Comparison of ENCODE assay signal across 9 cellular contexts in the genomic region with DNA sequence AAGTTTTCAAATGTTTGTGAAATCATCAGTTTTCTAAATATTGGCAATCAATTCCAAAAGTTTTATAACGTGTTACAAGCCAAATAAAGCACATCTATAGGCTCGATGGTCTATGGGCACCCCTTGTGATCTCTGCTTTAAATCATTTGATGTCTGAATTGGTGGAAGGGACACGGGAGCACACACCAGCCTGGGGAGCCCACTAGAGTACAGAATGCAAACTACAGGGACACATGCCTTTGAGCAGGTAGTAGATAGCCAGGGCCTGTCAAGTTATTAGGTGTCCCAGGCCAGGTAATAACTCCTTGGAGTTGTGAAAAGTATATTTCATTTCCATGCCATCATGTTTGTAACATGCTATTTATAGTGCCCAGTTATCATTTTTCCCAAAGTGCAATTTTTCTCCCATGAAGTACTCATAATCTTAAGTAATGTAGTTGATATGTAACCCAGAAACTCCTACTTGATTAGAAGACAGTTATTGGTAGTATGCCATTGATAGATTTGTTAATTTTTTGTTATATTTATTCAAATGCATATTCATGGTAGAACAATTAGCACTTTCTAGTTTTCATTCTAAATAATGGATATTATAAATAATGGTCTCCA.
DNase-seq lines count a peak whose midpoint lies in the region; ATAC-seq, FAIRE-seq and TF ChIP-seq lines count a peak whose summit lies in the region.
"Had no signal": no experiment of that assay in that cellular context is flagged by ENCODE, and none has a peak within 500 bp of the region (broad histone marks: within the 10 kb centered on the region; RNA-seq: fewer than 3 reads in every experiment).

No MANE protein-coding gene starts in this region.

- peaks cover 6% of the 10 kb centered on the region; the same call in 1 of the 2 replicates for H3K36me3 ChIP-seq in SU-DHL-6 (ENCODE audit: low read length)

- POLR2A ChIA-PET in activated CD4-positive, alpha-beta T cell treated with anti-CD3 and anti-CD28 coated beads, Interleukin-2, amount 10 ng/mL, durations not matched to agents 7 days and 5 days (lab: Charles Lee), result no interaction called here

- no peaks in the 10 kb centered on the region for H3K27me3 ChIP-seq in SU-DHL-6 (ENCODE audit: low read length)

- no peak overlapping the region for H3K27ac Mint-ChIP-seq in activated CD4-positive, alpha-beta T cell treated with anti-CD3 and anti-CD28 coated beads, Interleukin-2, amount 10 ng/mL, durations not matched to agents 7 days and 5 days

- no peaks in the 10 kb centered on the region for H3K9me3 Mint-ChIP-seq in activated CD4-positive, alpha-beta T cell treated with anti-CD3 and anti-CD28 coated beads, Interleukin-2, amount 10 ng/mL, durations not matched to agents 7 days and 5 days
- H3K9me3 Mint-ChIP-seq: central memory CD8-positive, alpha-beta T cell had no signal

- no peaks in the 10 kb centered on the region for H3K27me3 Mint-ChIP-seq in activated CD4-positive, alpha-beta T cell treated with anti-CD3 and anti-CD28 coated beads, Interleukin-2, amount 10 ng/mL, durations not matched to agents 7 days and 5 days
- H3K27me3 Mint-ChIP-seq: central memory CD8-positive, alpha-beta T cell had no signal

- no peaks in the 10 kb centered on the region for H3K9me3 ChIP-seq in SU-DHL-6 (ENCODE audit: insufficient read depth, low read length)

- H3K4me3 Mint-ChIP-seq in activated CD4-positive, alpha-beta T cell treated with anti-CD3 and anti-CD28 coated beads, Interleukin-2, amount 10 ng/mL, durations not matched to agents 7 days and 5 days, result no peak overlapping the region
- H3K4me3 Mint-ChIP-seq: central memory CD8-positive, alpha-beta T cell had no signal

- no peaks in the 10 kb centered on the region for H3K9me2 ChIP-seq in SU-DHL-6 (replicated peaks; ENCODE audit: insufficient read depth, low read length)

- no peaks in the 10 kb centered on the region for H3K36me3 Mint-ChIP-seq in activated CD4-positive, alpha-beta T cell treated with anti-CD3 and anti-CD28 coated beads, Interleukin-2, amount 10 ng/mL, durations not matched to agents 7 days and 5 days (ENCODE audit: low read depth)

- no peak for FAIRE-seq in HTR-8/SVneo (lab: Jason Lieb, UNC)

- H3K27ac ChIP-seq in SU-DHL-6 (ENCODE audit: low read depth, low read length), result peak overlapping the region; percentile 93

- H4K20me1 ChIP-seq in SU-DHL-6 (ENCODE audit: low read depth, low read length), result no peaks in the 10 kb centered on the region

- H3K4me3 ChIP-seq in SU-DHL-6 (ENCODE audit: insufficient read depth, low read length, poor library complexity, severe bottlenecking), result no peak overlapping the region

- no peak overlapping the region for H2AFZ ChIP-seq in SU-DHL-6 (ENCODE audit: low read depth, low read length, severe bottlenecking)

- no peaks in the 10 kb centered on the region for H3K4me1 Mint-ChIP-seq in activated CD4-positive, alpha-beta T cell treated with anti-CD3 and anti-CD28 coated beads, Interleukin-2, amount 10 ng/mL, durations not matched to agents 7 days and 5 days
- H3K4me1 Mint-ChIP-seq: central memory CD8-positive, alpha-beta T cell had no signal

- H3K4me2 ChIP-seq in SU-DHL-6 (ENCODE audit: low read depth, low read length, poor library complexity, severe bottlenecking), result peak overlapping the region; percentile 54

- peak; percentile 92 for ATAC-seq in GM21528 (IDR thresholded peaks at IDR 0.05; ENCODE audit: low FRiP score, unreplicated experiment)

- peaks cover 17% of the 10 kb centered on the region; the same call in 1 of the 2 replicates for H3K79me2 ChIP-seq in SU-DHL-6 (ENCODE audit: insufficient read depth, low read length)

- peak overlapping the region; percentile 56 for H3K9ac ChIP-seq in SU-DHL-6 (ENCODE audit: low read length)

- DNase-seq in activated CD4-positive, alpha-beta T cell treated with anti-CD3 and anti-CD28 coated beads, Interleukin-2, amount 10 ng/mL, durations not matched to agents 7 days and 5 days, result peak; percentile 12
- no peak for DNase-seq in activated CD4-positive, alpha-beta T cell treated with anti-CD3 and anti-CD28 coated beads for 1 hour
- DNase-seq in HTR-8/SVneo (ENCODE audit: insufficient read length, low spot score) (peak; percentile 26), hepatic stellate cell (ENCODE audit: low spot score) (peak; percentile 27)
- no peak for DNase-seq in effector CD8-positive, alpha-beta T cell (lab: John Stamatoyannopoulos, UW)
- DNase-seq in NK-92 treated with Interleukin-12 subunit alpha and Interleukin-12 subunit beta, amount 100 ng/mL, for 24 hours (lab: John Stamatoyannopoulos, UW), result no peak

- peak; percentile 19 for TF ChIP-seq CTCF in SU-DHL-6 (IDR thresholded peaks at IDR 0.05; ENCODE audit: insufficient read depth, low read length, poor library complexity, severe bottlenecking)

- H3F3A ChIP-seq in SU-DHL-6 (ENCODE audit: insufficient read depth), result peaks cover 62% of the 10 kb centered on the region

- CTCF ChIA-PET in activated CD4-positive, alpha-beta T cell treated with anti-CD3 and anti-CD28 coated beads, Interleukin-2, amount 10 ng/mL, durations not matched to agents 7 days and 5 days (lab: Charles Lee), result no interaction called here

Comparison
In these comparisons a context has a peak if more than half of its experiments do, and no peak if none do; other contexts are left out.
1. DNase-seq: peak in activated CD4-positive, alpha-beta T cell treated with anti-CD3 and anti-CD28 coated beads, Interleukin-2, amount 10 ng/mL, durations not matched to agents 7 days and 5 days (single experiment), HTR-8/SVneo (single experiment) and hepatic stellate cell (single experiment); none in activated CD4-positive, alpha-beta T cell treated with anti-CD3 and anti-CD28 coated beads for 1 hour (single experiment), effector CD8-positive, alpha-beta T cell (single experiment) and NK-92 treated with Interleukin-12 subunit alpha and Interleukin-12 subunit beta, amount 100 ng/mL, for 24 hours (single experiment).